Comparison of ENCODE assay signal across 13 cellular contexts in the genomic region with DNA sequence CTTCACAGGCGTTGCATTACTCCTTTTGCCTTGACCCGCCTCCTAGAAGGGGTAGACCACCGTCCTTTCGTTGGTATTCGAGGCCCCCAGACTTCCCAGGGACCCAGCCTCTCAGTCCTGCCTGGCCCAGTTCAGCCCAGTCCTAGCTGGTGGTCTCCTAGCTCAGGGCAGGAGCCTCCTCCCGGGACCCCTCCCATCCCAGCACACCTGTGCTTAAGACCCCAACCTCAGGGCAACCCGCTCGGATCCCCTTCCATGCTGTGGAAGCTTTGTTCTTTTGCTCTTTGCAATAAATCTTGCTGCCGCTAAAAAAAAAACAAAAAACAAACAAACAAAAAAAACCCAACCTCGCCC. TPM values are rescaled to one million over a fixed set of nuclear protein-coding genes. Genes with fewer than 3 reads are reported as not detected.
A peak's percentile ranks its signal among the peaks of the same experiment; 100 is the strongest.
DNase-seq lines count a peak whose midpoint lies in the region; ATAC-seq and TF ChIP-seq lines count a peak whose summit lies in the region.
"Had no signal": no experiment of that assay in that cellular context is flagged by ENCODE, and none has a peak within 500 bp of the region (broad histone marks: within the 10 kb centered on the region; RNA-seq: fewer than 3 reads in every experiment).

No MANE protein-coding gene starts in this region.

- H3K4me3 Mint-ChIP-seq in CD14-positive monocyte: peak overlapping the region; percentile 81 to 97

- H3K4me3 ChIP-seq in duodenal mucosa (ENCODE audit: low read depth in 1 of 2, low read length in 2 of 2) (peak overlapping the region; percentile 58 to 60), neutrophil (ENCODE audit: low read depth in 1 of 2, low read length in 1 of 2) (peak overlapping the region; percentile 64 to 67), BE2C (ENCODE audit: low read depth, low read length) (no peak overlapping the region)

- H3K27ac ChIP-seq in duodenal mucosa (ENCODE audit: low read depth, low read length) (no peak overlapping the region), neutrophil (no peak overlapping the region)
- H3K27ac ChIP-seq: HL-60 had no signal

- DNase-seq in CD14-positive monocyte (ENCODE audit: low spot score) (no peak), SKM-1 (lab: John Stamatoyannopoulos, UW; ENCODE audit: unreplicated experiment) (no peak), glomerular visceral epithelial cell (ENCODE audit: extremely low spot score) (no peak), BE2C (no peak)
- DNase-seq: DMS79 treated with DMSO at 0.1 percent for 48 hours, NCI-H2081 treated with DMSO at 0.1 percent for 48 hours, SIG-M5 had no signal

- H3K27me3 ChIP-seq in duodenal mucosa (ENCODE audit: control insufficient read depth in 1 of 2, insufficient read depth in 2 of 2, low read length in 2 of 2) (peaks cover 28 to 29% of the 10 kb centered on the region in 2 donors), neutrophil (peaks cover 86% of the 10 kb centered on the region), BE2C (peaks cover 78% of the 10 kb centered on the region)

- peaks cover 16 to 17% of the 10 kb centered on the region in 2 donors for H3K36me3 Mint-ChIP-seq in CD14-positive monocyte

- H3K9me3 Mint-ChIP-seq in CD14-positive monocyte: peaks cover 0 to 10% (median 6%) of the 10 kb centered on the region in 7 donors

- no peak for TF ChIP-seq EP300 in Ishikawa (IDR thresholded peaks at IDR 0.05; ENCODE audit: borderline replicate concordance)

- peak overlapping the region in 1 of 2 donors; percentile 32 for H3K9ac ChIP-seq in duodenal mucosa (ENCODE audit: low read depth in 1 of 2, low read length in 2 of 2)

- TF ChIP-seq RAD21 in Ishikawa (IDR thresholded peaks at IDR 0.05; ENCODE audit: low read depth): no peak

- peaks cover 60 to 72% (median 60%) of the 10 kb centered on the region in 3 donors for H3K27me3 Mint-ChIP-seq in CD14-positive monocyte (ENCODE audit: low read depth in 3 of 3)

- H3K4me1 ChIP-seq in duodenal mucosa (ENCODE audit: control insufficient read depth in 1 of 2, insufficient read depth in 2 of 2, low read length in 2 of 2) (peaks cover 29 to 38% of the 10 kb centered on the region in 2 donors), neutrophil (ENCODE audit: control insufficient read depth in 1 of 2, insufficient read depth in 1 of 2, low read depth in 1 of 2, low read length in 1 of 2) (peaks cover 26 to 31% of the 10 kb centered on the region in 2 experiments), BE2C (no peaks in the 10 kb centered on the region)

- H3K36me3 ChIP-seq in duodenal mucosa (ENCODE audit: control insufficient read depth in 1 of 2, insufficient read depth in 2 of 2, low read length in 2 of 2) (no peaks in the 10 kb centered on the region), neutrophil (no peaks in the 10 kb centered on the region), BE2C (no peaks in the 10 kb centered on the region)

- peaks cover 41% of the 10 kb centered on the region for H3K4me1 Mint-ChIP-seq in CD14-positive monocyte

- no peak overlapping the region for H3K27ac Mint-ChIP-seq in CD14-positive monocyte

- H3K9me3 ChIP-seq in duodenal mucosa (ENCODE audit: control insufficient read depth in 1 of 2, low read length in 2 of 2): no peaks in the 10 kb centered on the region
- H3K9me3 ChIP-seq in neutrophil: no peaks in the 10 kb centered on the region
- no peaks in the 10 kb centered on the region for H3K9me3 ChIP-seq in BE2C

- TF ChIP-seq CTCF in CD14-positive monocyte (IDR thresholded peaks at IDR 0.05): no peak
- TF ChIP-seq CTCF in neutrophil (IDR thresholded peaks at IDR 0.05): no peak
- no peak for TF ChIP-seq CTCF in BE2C (IDR thresholded peaks at IDR 0.05; ENCODE audit: low read depth, low read length)

- ATAC-seq in GM18511 (IDR thresholded peaks at IDR 0.05; ENCODE audit: unreplicated experiment): no peak

- intact Hi-C loops in CD14-positive monocyte (cut with micrococcal nuclease): loop anchor here (2.0 to 10.0 kb wide), 3 partner anchors 13 to 61 kb away; a partner anchor contains a TSS

TF ChIP-seq in Ishikawa, 13 proteins besides CTCF, POLR2A, EP300 and RAD21:
- peak; percentile 52; the same call in 1 of the 2 replicates for TF ChIP-seq ZBTB7A (IDR thresholded peaks at IDR 0.05; ENCODE audit: low read depth)
- no peak for TF ChIP-seq CREB1 (IDR thresholded peaks at IDR 0.05; ENCODE audit: low read depth)
- no peak for TF ChIP-seq CEBPB (IDR thresholded peaks at IDR 0.05)
TF ChIP-seq in Ishikawa: peak in this region for 1.

RNA-seq across cellular contexts. Expression of a gene that starts 0.8 kb away (rescaled TPM):
- not detected for polyA plus RNA-seq in CD14-positive monocyte
- polyA plus RNA-seq in BE2C (2012; ENCODE audit: insufficient read depth, insufficient read length, low read depth): not detected
- polyA plus RNA-seq: keratinocyte had no signal

RNA-seq across cellular contexts. Expression of a gene that starts 2.2 kb away (rescaled TPM):
- polyA plus RNA-seq in CD14-positive monocyte: not detected
- polyA plus RNA-seq in BE2C (2012; ENCODE audit: insufficient read depth, insufficient read length, low read depth): 0.54 TPM
- polyA plus RNA-seq: keratinocyte had no signal

RNA-seq across cellular contexts. Expression of a gene that starts 13.5 kb away (rescaled TPM):
- 100 to 1,000 TPM; 374 to 400 TPM for polyA plus RNA-seq in CD14-positive monocyte
- not detected for polyA plus RNA-seq in BE2C (2012; ENCODE audit: insufficient read depth, insufficient read length, low read depth)

RNA-seq across cellular contexts. Expression of a gene that starts 36.2 kb away (rescaled TPM):
- polyA plus RNA-seq in CD14-positive monocyte: 10 to 100 TPM; 54.9 to 78.5 TPM
- polyA plus RNA-seq in BE2C (2012; ENCODE audit: insufficient read depth, insufficient read length, low read depth): 509 TPM

RNA-seq across cellular contexts. Expression of a gene that starts 43.7 kb away (rescaled TPM):
- polyA plus RNA-seq in CD14-positive monocyte: 100 to 1,000 TPM in 1 of 2 donors, 10 to 100 TPM in 1; 71.9 to 117 TPM
- polyA plus RNA-seq in BE2C (2012; ENCODE audit: insufficient read depth, insufficient read length, low read depth): not detected
